Comparison of ENCODE assay signal across 28 cellular contexts in the genomic region with DNA sequence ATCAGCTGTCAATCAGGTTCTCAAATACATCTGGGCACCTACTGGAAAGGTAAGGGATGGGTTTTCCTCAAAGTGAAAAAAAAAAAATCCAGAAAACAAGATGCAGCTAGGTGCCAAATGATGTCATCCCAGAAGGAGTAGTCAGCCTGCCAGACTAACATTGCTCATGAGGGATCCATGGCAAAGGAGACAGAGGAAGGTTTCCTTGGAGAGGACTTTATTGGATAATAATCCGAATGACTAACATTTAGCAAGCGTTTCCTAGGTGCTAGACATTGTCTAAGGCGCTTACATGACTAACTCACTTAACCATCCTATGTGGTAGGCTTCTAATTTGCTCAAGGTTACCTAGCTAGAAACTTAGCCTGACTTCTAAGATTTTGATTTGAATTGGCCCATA.
DNase-seq lines count a peak whose midpoint lies in the region; ATAC-seq and TF ChIP-seq lines count a peak whose summit lies in the region.
"Had no signal": no experiment of that assay in that cellular context is flagged by ENCODE, and none has a peak within 500 bp of the region (broad histone marks: within the 10 kb centered on the region; RNA-seq: fewer than 3 reads in every experiment).

No MANE protein-coding gene starts in this region.

- H3K4me3 ChIP-seq in PC-3 (ENCODE audit: low read length) (no peak overlapping the region), choroid plexus epithelial cell (ENCODE audit: low read depth, low read length) (no peak overlapping the region), skeletal muscle cell (ENCODE audit: low read depth, low read length) (no peak overlapping the region), Caco-2 (ENCODE audit: low read depth, low read length) (no peak overlapping the region)
- H3K4me3 ChIP-seq: adrenal gland, BLaER1, dorsolateral prefrontal cortex, gastrocnemius medialis, HAP-1, lung, SJCRH30, tibial artery had no signal

- POLR2A ChIA-PET in PC-3 (lab: Charles Lee; ENCODE audit: unreplicated experiment) (no interaction called here), Caco-2 (lab: Charles Lee) (no interaction called here)

- BruUV-seq in PC-3 (replicated peaks; lab: Mats Ljungman, UMichigan) (no TSS peak), Caco-2 (replicated peaks; lab: Mats Ljungman, UMichigan) (no TSS peak)

- H3K36me3 Mint-ChIP-seq in Caco-2 (ENCODE audit: insufficient read depth, unreplicated experiment), result no peaks in the 10 kb centered on the region

- H3K27ac ChIP-seq in PC-3 (ENCODE audit: low read length), result no peak overlapping the region
- H3K27ac ChIP-seq: adrenal gland, BLaER1, dorsolateral prefrontal cortex, gastrocnemius medialis, KMS-11, neutrophil, SJCRH30, tibial artery had no signal

- H3K27me3 Mint-ChIP-seq in Caco-2 (ENCODE audit: insufficient read depth, unreplicated experiment), result peaks cover 18% of the 10 kb centered on the region

- no peaks in the 10 kb centered on the region for H3K9me3 ChIP-seq in PC-3 (ENCODE audit: low read length)
- H3K9me3 ChIP-seq in Caco-2, result no peaks in the 10 kb centered on the region
- H3K9me3 ChIP-seq: adrenal gland, BLaER1, gastrocnemius medialis, HAP-1, neutrophil, SJCRH30, tibial artery had no signal

- CTCF ChIA-PET in PC-3 (lab: Charles Lee) (no interaction called here), Caco-2 (lab: Charles Lee) (no interaction called here)

- H3K79me2 ChIP-seq in PC-3 (ENCODE audit: low read length), result no peaks in the 10 kb centered on the region

- no peak overlapping the region for H3K4me3 Mint-ChIP-seq in Caco-2 (ENCODE audit: unreplicated experiment)

- no peaks in the 10 kb centered on the region for H3F3A ChIP-seq in PC-3 (ENCODE audit: low read length, unreplicated experiment)

- no peak overlapping the region for H3K27ac Mint-ChIP-seq in Caco-2 (ENCODE audit: unreplicated experiment)

- H3K27me3 ChIP-seq in PC-3 (ENCODE audit: low read length), result peaks cover 11% of the 10 kb centered on the region; the same call in 1 of the 2 replicates
- no peaks in the 10 kb centered on the region for H3K27me3 ChIP-seq in Caco-2 (replicated peaks; ENCODE audit: control insufficient read depth, insufficient read depth, low read length)
- H3K27me3 ChIP-seq: adrenal gland, BLaER1, gastrocnemius medialis, neutrophil, SJCRH30, tibial artery had no signal

- no peak overlapping the region for H3K9ac ChIP-seq in PC-3 (ENCODE audit: low read length)
- H3K9ac ChIP-seq: BLaER1, KMS-11 had no signal

- peak; percentile 38; the same call in 1 of the 2 replicates for ATAC-seq in PC-3
- ATAC-seq in GM18868 (IDR thresholded peaks at IDR 0.05; ENCODE audit: unreplicated experiment), result no peak
- ATAC-seq: gastrocnemius medialis; stimulated activated naive CD8-positive, alpha-beta T cell treated with anti-CD3 and anti-CD28 coated beads, Interleukin-15, Interleukin-2, amounts not matched to agents 100 U/mL and 50 U/mL, for 24 hours had no signal

- no peak overlapping the region for H3K4me2 ChIP-seq in PC-3 (ENCODE audit: low read length)
- H3K4me2 ChIP-seq: KMS-11 had no signal

- no peaks in the 10 kb centered on the region for H3K9me3 Mint-ChIP-seq in Caco-2 (ENCODE audit: unreplicated experiment)

- DNase-seq in ELR (ENCODE audit: low read depth), result peak; percentile 70
- peak; percentile 83 for DNase-seq in PC-3
- peak; percentile 13 for DNase-seq in choroid plexus epithelial cell (ENCODE audit: low read depth)
- peak; percentile 8 for DNase-seq in skeletal muscle cell (ENCODE audit: low read depth)
- DNase-seq in Caco-2, result no peak
- DNase-seq in NCI-H2171 (lab: John Stamatoyannopoulos, UW), result no peak
- DNase-seq: activated gamma-delta T cell treated with Interleukin-2 at 50 U/mL for 16 hours; activated T-cell treated with anti-CD3 and anti-CD28 coated beads, Interleukin-2, amount 50 U/mL, for 1 hour; adrenal gland; Calu3; caudate nucleus; dorsolateral prefrontal cortex; gastrocnemius medialis; hypothalamus; islet precursor cell; NCI-H187; NCI-H82; SJCRH30; stimulated activated CD4-positive, alpha-beta T cell treated with anti-CD3 and anti-CD28 coated beads, Interleukin-4, amount 100 ng/mL, for 1 hour; stimulated activated naive CD8-positive, alpha-beta T cell treated with anti-CD3 and anti-CD28 coated beads, Interleukin-15, Interleukin-2, amounts not matched to agents 100 U/mL and 50 U/mL, for 24 hours; T-helper 1 cell; tibial artery had no signal

- H3K36me3 ChIP-seq in PC-3 (ENCODE audit: low read depth, low read length) (no peaks in the 10 kb centered on the region), Caco-2 (ENCODE audit: control insufficient read depth, insufficient read depth, low read length) (no peaks in the 10 kb centered on the region)
- H3K36me3 ChIP-seq: adrenal gland, BLaER1, gastrocnemius medialis, HAP-1, neutrophil, SJCRH30, tibial artery had no signal

- H3K4me1 ChIP-seq in PC-3 (ENCODE audit: insufficient read depth, low read length) (peaks cover 7% of the 10 kb centered on the region; the same call in 1 of the 2 replicates), Caco-2 (no peaks in the 10 kb centered on the region)
- H3K4me1 ChIP-seq: adrenal gland, gastrocnemius medialis, HAP-1, SJCRH30 had no signal

- TF ChIP-seq CTCF in PC-3 (conservative IDR thresholded peaks at IDR 0.05; ENCODE audit: low read depth, low read length) (no peak), choroid plexus epithelial cell (conservative IDR thresholded peaks at IDR 0.05; ENCODE audit: low read depth, low read length) (no peak), Caco-2 (IDR thresholded peaks at IDR 0.05; ENCODE audit: insufficient read depth in 1 of 2, low read depth in 1 of 2, low read length in 1 of 2, severe bottlenecking in 1 of 2, unreplicated experiment in 1 of 2) (no peak)

- H4K20me1 ChIP-seq in PC-3 (ENCODE audit: low read length), result no peaks in the 10 kb centered on the region
- H4K20me1 ChIP-seq: BLaER1 had no signal

- intact Hi-C loops in PC-3 (cut with micrococcal nuclease) (no loop called here), Caco-2 (cut with micrococcal nuclease; ENCODE audit: unreplicated experiment) (loop anchor here (5.0 kb wide), 1 partner anchor 33 kb away; no protein-coding TSS in a partner anchor)

- H3K4me1 Mint-ChIP-seq in Caco-2 (ENCODE audit: low read depth, unreplicated experiment), result no peaks in the 10 kb centered on the region

- no peak overlapping the region for H2AFZ ChIP-seq in PC-3 (ENCODE audit: low read length)

- H3K9me2 ChIP-seq in PC-3 (replicated peaks; ENCODE audit: low read length), result no peaks in the 10 kb centered on the region

Comparison
In these comparisons a context has a peak if more than half of its experiments do, and no peak if none do; other contexts are left out.
1. DNase-seq: peak in ELR (single experiment), PC-3 (single experiment), choroid plexus epithelial cell (single experiment) and skeletal muscle cell (single experiment); none in Caco-2 (0 of 2) and NCI-H2171 (single experiment).